Comparison of ENCODE assay signal across 1 cellular context in genomic region chr4:102761478-102761790, GRCh38.
TF ChIP-seq lines count a peak whose summit lies in the region.

No MANE protein-coding gene starts in this region.

TF ChIP-seq in H1, 55 proteins besides CTCF, POLR2A, EP300 and RAD21:
- TF ChIP-seq BRCA1 (IDR thresholded peaks at IDR 0.05; ENCODE audit: low read depth, low read length) (no peak), TBP (IDR thresholded peaks at IDR 0.05; ENCODE audit: low read depth, low read length) (no peak), BACH1 (IDR thresholded peaks at IDR 0.05; ENCODE audit: low read length) (no peak), CHD1 (IDR thresholded peaks at IDR 0.05; ENCODE audit: low read depth, low read length) (no peak), JUND (IDR thresholded peaks at IDR 0.05; ENCODE audit: low read length) (no peak)
TF ChIP-seq in H1: peak in this region for 0.
